In the genomic region with DNA sequence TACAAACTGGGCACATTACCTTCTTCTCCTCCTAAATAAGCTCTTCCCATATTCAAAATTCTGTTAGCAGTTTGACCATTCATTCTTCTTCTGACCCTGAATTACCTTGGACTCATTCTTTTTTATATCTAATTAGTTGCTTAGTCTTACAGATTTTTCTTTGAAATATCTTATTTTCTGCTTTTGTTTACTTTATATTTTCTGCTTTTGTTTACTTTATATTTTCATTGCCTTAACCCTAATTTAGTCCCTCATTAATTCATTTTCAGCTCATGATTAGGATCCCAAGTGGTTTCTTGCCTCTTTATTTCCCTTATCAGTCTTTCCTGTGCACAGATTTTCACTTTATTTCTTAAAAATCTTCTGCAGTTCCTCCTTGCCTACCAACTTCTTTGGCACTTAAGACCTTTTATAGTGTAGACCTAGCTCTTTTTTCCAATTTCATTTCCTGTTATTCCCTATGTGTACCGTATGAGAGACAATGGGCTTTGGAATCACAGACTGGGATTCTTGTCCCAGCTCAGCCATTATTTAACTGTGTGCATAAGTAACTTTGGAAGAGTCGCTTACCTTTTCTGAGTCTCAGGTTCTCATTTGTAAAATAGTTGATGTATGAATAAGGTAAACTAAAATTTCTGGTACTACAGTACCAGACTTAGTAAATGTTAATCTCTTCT, we compare ENCODE assay signal across 2 cellular contexts.
TF ChIP-seq lines count a peak whose summit lies in the region.

No MANE protein-coding gene starts in this region.

TF ChIP-seq in IMR-90, 13 proteins besides CTCF, POLR2A, EP300 and RAD21:
- TF ChIP-seq BHLHE40 (IDR thresholded peaks at IDR 0.05; ENCODE audit: low read depth, low read length) (no peak), NFE2L2 (IDR thresholded peaks at IDR 0.05; ENCODE audit: low read depth, low read length) (no peak), FOS (IDR thresholded peaks at IDR 0.05; ENCODE audit: low read depth, low read length) (no peak), RCOR1 (IDR thresholded peaks at IDR 0.05; ENCODE audit: insufficient replicate concordance, low read length) (no peak), CEBPB (IDR thresholded peaks at IDR 0.05; ENCODE audit: low read depth, low read length) (no peak), MXI1 (IDR thresholded peaks at IDR 0.05; ENCODE audit: borderline replicate concordance, low read depth, low read length) (no peak), SMC3 (IDR thresholded peaks at IDR 0.05; ENCODE audit: low read depth, low read length) (no peak), MAZ (IDR thresholded peaks at IDR 0.05; ENCODE audit: borderline replicate concordance, low read depth, low read length) (no peak), CHD1 (IDR thresholded peaks at IDR 0.05; ENCODE audit: low read depth, low read length) (no peak), MAFK (IDR thresholded peaks at IDR 0.05; ENCODE audit: low read depth, low read length) (no peak), RFX5 (IDR thresholded peaks at IDR 0.05; ENCODE audit: low read depth, low read length) (no peak), ELK1 (IDR thresholded peaks at IDR 0.05; ENCODE audit: borderline replicate concordance, low read depth, low read length) (no peak)
- TF ChIP-seq, protein P1, sequence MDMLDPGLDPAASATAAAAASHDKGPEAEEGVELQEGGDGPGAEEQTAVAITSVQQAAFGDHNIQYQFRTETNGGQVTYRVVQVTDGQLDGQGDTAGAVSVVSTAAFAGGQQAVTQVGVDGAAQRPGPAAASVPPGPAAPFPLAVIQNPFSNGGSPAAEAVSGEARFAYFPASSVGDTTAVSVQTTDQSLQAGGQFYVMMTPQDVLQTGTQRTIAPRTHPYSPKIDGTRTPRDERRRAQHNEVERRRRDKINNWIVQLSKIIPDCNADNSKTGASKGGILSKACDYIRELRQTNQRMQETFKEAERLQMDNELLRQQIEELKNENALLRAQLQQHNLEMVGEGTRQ (IDR thresholded peaks at IDR 0.05; ENCODE audit: low read depth, low read length), result no peak
TF ChIP-seq in IMR-90: peak in this region for 0.

TF ChIP-seq in HepG2, 621 proteins besides CTCF, POLR2A, EP300 and RAD21:
- TF ChIP-seq TGIF2 (CRISPR knock-in tag; IDR thresholded peaks at IDR 0.05) (no peak), TFE3 (CRISPR knock-in tag; IDR thresholded peaks at IDR 0.05) (no peak), FOXA1 (IDR thresholded peaks at IDR 0.05) (peak; percentile 92), FOXA1 (CRISPR knock-in tag; IDR thresholded peaks at IDR 0.05) (no peak)
- TF ChIP-seq, protein P2, sequence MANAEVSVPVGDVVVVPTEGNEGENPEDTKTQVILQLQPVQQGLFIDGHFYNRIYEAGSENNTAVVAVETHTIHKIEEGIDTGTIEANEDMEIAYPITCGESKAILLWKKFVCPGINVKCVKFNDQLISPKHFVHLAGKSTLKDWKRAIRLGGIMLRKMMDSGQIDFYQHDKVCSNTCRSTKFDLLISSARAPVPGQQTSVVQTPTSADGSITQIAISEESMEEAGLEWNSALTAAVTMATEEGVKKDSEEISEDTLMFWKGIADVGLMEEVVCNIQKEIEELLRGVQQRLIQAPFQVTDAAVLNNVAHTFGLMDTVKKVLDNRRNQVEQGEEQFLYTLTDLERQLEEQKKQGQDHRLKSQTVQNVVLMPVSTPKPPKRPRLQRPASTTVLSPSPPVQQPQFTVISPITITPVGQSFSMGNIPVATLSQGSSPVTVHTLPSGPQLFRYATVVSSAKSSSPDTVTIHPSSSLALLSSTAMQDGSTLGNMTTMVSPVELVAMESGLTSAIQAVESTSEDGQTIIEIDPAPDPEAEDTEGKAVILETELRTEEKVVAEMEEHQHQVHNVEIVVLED (CRISPR knock-in tag; IDR thresholded peaks at IDR 0.05; ENCODE audit: borderline replicate concordance), result no peak
